Comparison of ENCODE assay signal across 14 cellular contexts in genomic region chr5:65247594-65247993, GRCh38.
"Had no signal": no experiment of that assay in that cellular context is flagged by ENCODE, and none has a peak within 500 bp of the region (broad histone marks: within the 10 kb centered on the region; RNA-seq: fewer than 3 reads in every experiment).

No MANE protein-coding gene starts in this region.

- H3K4me1 ChIP-seq: colonic mucosa, left lung, prostate gland, right atrium auricular region, thyroid gland had no signal

- FAIRE-seq: frontal cortex had no signal

- H3K9me3 ChIP-seq: colonic mucosa, left lung, prostate gland, right atrium auricular region, thyroid gland had no signal

- H3K4me3 ChIP-seq: colonic mucosa, left lung, prostate gland, right atrium auricular region, thyroid gland had no signal

- DNase-seq: activated CD4-positive, alpha-beta memory T cell treated with anti-CD3 and anti-CD28 coated beads for 36 hours; activated naive CD4-positive, alpha-beta T cell treated with Interleukin-2 at 50 U/mL for 16 hours; anterior cingulate cortex; colonic mucosa; endodermal cell; erythroblast; left lung; stimulated activated CD4-positive, alpha-beta T cell treated with anti-CD3 and anti-CD28 coated beads, Interleukin-2, amount 100 ng/mL, for 24 hours; stimulated activated naive CD4-positive, alpha-beta T cell treated with Interleukin-2 at 50 U/mL for 16 hours; thyroid gland; WERI-Rb-1 had no signal

- H3K27me3 ChIP-seq: colonic mucosa, left lung, right atrium auricular region, thyroid gland had no signal

- H3K27ac ChIP-seq: colonic mucosa, left lung, prostate gland, right atrium auricular region, thyroid gland, WERI-Rb-1 had no signal

- H3K36me3 ChIP-seq: colonic mucosa, left lung, prostate gland, right atrium auricular region, thyroid gland, WERI-Rb-1 had no signal

- ATAC-seq: left lung had no signal
